16 cellular contexts compared by ENCODE assay signal in genomic region chr14:54424479-54424901, GRCh38. TPM values are rescaled to one million over a fixed set of nuclear protein-coding genes. Genes with fewer than 3 reads are reported as not detected.
DNase-seq lines count a peak whose midpoint lies in the region; ATAC-seq and TF ChIP-seq lines count a peak whose summit lies in the region.
"Had no signal": no experiment of that assay in that cellular context is flagged by ENCODE, and none has a peak within 500 bp of the region (broad histone marks: within the 10 kb centered on the region; RNA-seq: fewer than 3 reads in every experiment).

No MANE protein-coding gene starts in this region.

- TF ChIP-seq POLR2A in breast epithelium (IDR thresholded peaks at IDR 0.05): no peak

- H3K4me1 ChIP-seq in breast epithelium (no peaks in the 10 kb centered on the region), thoracic aorta (ENCODE audit: control insufficient read depth in 1 of 2, low read depth in 2 of 2) (no peaks in the 10 kb centered on the region)
- H3K4me1 ChIP-seq: BLaER1, SJSA1 had no signal

- H3K27me3 Mint-ChIP-seq in MCF 10A (ENCODE audit: insufficient read depth, unreplicated experiment) (no peaks in the 10 kb centered on the region), T-cell (no peaks in the 10 kb centered on the region)
- H3K27me3 Mint-ChIP-seq: CD8-positive, alpha-beta memory T cell had no signal

- POLR2A ChIA-PET in MCF 10A (lab: Yijun Ruan, JAX) (interaction anchor here (1.0 to 1.5 kb wide), 3 partner anchors 13 to 16 kb away, joined by 3 read pairs; no protein-coding TSS in a partner anchor), T-cell (lab: Charles Lee) (no interaction called here)

- no TSS peak for BruUV-seq in MCF 10A (replicated peaks; lab: Mats Ljungman, UMichigan)

- H3K27ac ChIP-seq in breast epithelium: no peak overlapping the region
- peak overlapping the region; percentile 25; the same call in 1 of the 2 replicates for H3K27ac ChIP-seq in VCaP
- no peak overlapping the region for H3K27ac ChIP-seq in thoracic aorta
- H3K27ac ChIP-seq: BLaER1, SJSA1 had no signal

- no peaks in the 10 kb centered on the region for H3K36me3 ChIP-seq in breast epithelium
- peaks cover 13% of the 10 kb centered on the region for H3K36me3 ChIP-seq in thoracic aorta

- H3K9me3 Mint-ChIP-seq in MCF 10A (ENCODE audit: unreplicated experiment) (no peaks in the 10 kb centered on the region), T-cell (no peaks in the 10 kb centered on the region)
- H3K9me3 Mint-ChIP-seq: CD8-positive, alpha-beta memory T cell had no signal

- peaks cover 8% of the 10 kb centered on the region for H3K4me1 Mint-ChIP-seq in MCF 10A (ENCODE audit: insufficient read depth, unreplicated experiment)
- H3K4me1 Mint-ChIP-seq in T-cell: no peaks in the 10 kb centered on the region

- H3K4me3 Mint-ChIP-seq in MCF 10A (ENCODE audit: unreplicated experiment) (no peak overlapping the region), T-cell (no peak overlapping the region)
- H3K4me3 Mint-ChIP-seq: CD8-positive, alpha-beta memory T cell had no signal

- CTCF ChIA-PET in MCF 10A (lab: Yijun Ruan, JAX) (interaction anchor here (0.6 to 1.8 kb wide), 7 partner anchors 8 to 1602 kb away, joined by 3 to 7 read pairs (median 3); no protein-coding TSS in a partner anchor), T-cell (lab: Charles Lee) (interaction anchor here (0.5 to 1.0 kb wide), 4 partner anchors 12 to 1215 kb away, joined by 3 to 4 read pairs (median 3); no protein-coding TSS in a partner anchor)

- intact Hi-C loops in MCF 10A (cut with micrococcal nuclease) (no loop called here), breast epithelium (cut with DNase I; ENCODE audit: low total_unique reads) (no loop called here)

- no peaks in the 10 kb centered on the region for H3K9me3 ChIP-seq in breast epithelium
- H3K9me3 ChIP-seq in thoracic aorta: no peaks in the 10 kb centered on the region
- H3K9me3 ChIP-seq: BLaER1, SJSA1 had no signal

- H3K36me3 Mint-ChIP-seq in MCF 10A (ENCODE audit: insufficient read depth, unreplicated experiment): peaks cover 38% of the 10 kb centered on the region
- peaks cover 33% of the 10 kb centered on the region for H3K36me3 Mint-ChIP-seq in T-cell

- ATAC-seq in thoracic aorta (ENCODE audit: insufficient number of reproducible peaks, low FRiP score, low read depth) (peak; percentile 28), T-cell (replicated peaks in 1 of 4) (no peak)

- peak overlapping the region; percentile 26 for H3K27ac Mint-ChIP-seq in MCF 10A (ENCODE audit: low read depth, unreplicated experiment)
- no peak overlapping the region for H3K27ac Mint-ChIP-seq in T-cell

- H3K4me3 ChIP-seq in breast epithelium (no peak overlapping the region), thoracic aorta (no peak overlapping the region)
- H3K4me3 ChIP-seq: BLaER1, SJSA1 had no signal

- no peak for TF ChIP-seq CTCF in MCF 10A (IDR thresholded peaks at IDR 0.05; ENCODE audit: unreplicated experiment)
- no peak for TF ChIP-seq CTCF in breast epithelium (IDR thresholded peaks at IDR 0.05)
- no peak for TF ChIP-seq CTCF in VCaP (conservative IDR thresholded peaks at IDR 0.05)
- no peak for TF ChIP-seq CTCF in thoracic aorta (IDR thresholded peaks at IDR 0.05)

- DNase-seq in MCF 10A (ENCODE audit: unreplicated experiment) (no peak), breast epithelium (ENCODE audit: low spot score in 2 of 2) (no peak), NCI-H146 treated with DMSO at 0.1 percent for 48 hours (lab: John Stamatoyannopoulos, UW; ENCODE audit: unreplicated experiment) (peak; percentile 4), thoracic aorta (ENCODE audit: low spot score) (no peak), NCI-H1105 treated with DMSO at 0.1 percent for 48 hours (lab: John Stamatoyannopoulos, UW) (no peak), T-cell (no peak), NCI-H2171 treated with DMSO at 0.1 percent for 48 hours (lab: John Stamatoyannopoulos, UW) (no peak)
- DNase-seq: CD8-positive, alpha-beta memory T cell; DMS 273 treated with DMSO at 0.1 percent for 48 hours; H7; Karpas-422; NCI-H1417 treated with DMSO at 0.1 percent for 48 hours; NCI-H524 had no signal

- H3K27me3 ChIP-seq in breast epithelium (no peaks in the 10 kb centered on the region), thoracic aorta (replicated peaks; ENCODE audit: insufficient read depth) (no peaks in the 10 kb centered on the region)
- H3K27me3 ChIP-seq: BLaER1, SJSA1 had no signal

RNA-seq across cellular contexts. Expression of gene CNIH1, which starts 16.7 kb away (rescaled TPM):
- total RNA-seq in MCF 10A (2022): 217 and 228 TPM in 2 replicates
- total RNA-seq in breast epithelium: 100 to 1,000 TPM; 120 to 200 (median 146) TPM
- total RNA-seq in thoracic aorta: 100 to 1,000 TPM; 128 to 142 TPM
- total RNA-seq in T-cell: 10 to 100 TPM; 39.1 to 52.7 (median 42.1) TPM

RNA-seq across cellular contexts. Expression of gene CDKN3, which starts 27.7 kb away (rescaled TPM):
- total RNA-seq in MCF 10A (2022): 66.4 and 66.5 TPM in 2 replicates
- total RNA-seq in breast epithelium: 1 to 10 TPM; 2.0 to 4.3 (median 2.9) TPM
- 10 to 100 TPM in 1 of 2 donors, 1 to 10 TPM in 1; 3.5 to 13.5 TPM for total RNA-seq in thoracic aorta
- 1 to 10 TPM; 1.2 to 2.7 (median 1.6) TPM for total RNA-seq in T-cell
